In the genomic region with DNA sequence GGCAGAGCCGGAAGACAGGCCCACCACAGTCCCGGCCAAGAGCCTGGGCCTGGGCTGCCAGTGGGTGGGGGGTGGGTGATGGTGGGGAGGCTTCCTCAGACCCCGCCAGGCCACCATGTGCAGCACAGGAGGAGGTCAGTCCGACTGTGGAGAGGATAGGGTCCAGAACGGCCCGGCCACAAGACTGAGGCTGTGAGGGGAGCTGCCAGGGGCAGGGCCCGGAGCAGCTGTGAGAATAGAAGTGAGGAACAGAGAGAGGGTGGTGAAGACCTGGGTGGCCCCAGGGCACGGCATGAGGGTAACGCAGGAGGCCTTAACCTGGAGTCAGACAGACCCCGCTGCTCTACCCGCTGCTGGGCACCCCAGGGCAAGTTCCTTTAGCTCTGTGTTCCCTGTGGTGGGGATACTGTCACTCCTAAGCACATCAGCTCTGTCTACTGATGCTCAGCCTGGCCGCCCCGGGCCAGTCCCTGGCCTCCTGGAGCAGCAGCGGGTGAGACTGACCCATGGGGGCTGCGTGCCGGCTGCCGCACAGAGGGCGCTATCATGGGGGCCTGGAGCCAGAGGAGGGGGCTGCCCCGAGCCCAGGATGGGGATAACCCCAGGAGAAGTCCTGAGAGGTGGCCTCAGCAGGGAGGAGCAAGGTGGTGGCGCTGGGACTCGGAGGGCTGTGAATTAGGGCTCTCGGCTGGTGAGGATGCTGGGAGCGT, we compare ENCODE assay signal across 1 cellular context.
TF ChIP-seq lines count a peak whose summit lies in the region.

No MANE protein-coding gene starts in this region.

TF ChIP-seq in liver, 16 proteins besides CTCF, POLR2A, EP300 and RAD21 (continued from another document):
- TF ChIP-seq, protein P1, sequence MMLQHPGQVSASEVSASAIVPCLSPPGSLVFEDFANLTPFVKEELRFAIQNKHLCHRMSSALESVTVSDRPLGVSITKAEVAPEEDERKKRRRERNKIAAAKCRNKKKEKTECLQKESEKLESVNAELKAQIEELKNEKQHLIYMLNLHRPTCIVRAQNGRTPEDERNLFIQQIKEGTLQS (IDR thresholded peaks at IDR 0.05) = no peak
- TF ChIP-seq JUND (IDR thresholded peaks at IDR 0.05) = no peak
- TF ChIP-seq EGR1 (IDR thresholded peaks at IDR 0.05; ENCODE audit: low read depth in 2 of 2) = no peak
- TF ChIP-seq, protein P2, sequence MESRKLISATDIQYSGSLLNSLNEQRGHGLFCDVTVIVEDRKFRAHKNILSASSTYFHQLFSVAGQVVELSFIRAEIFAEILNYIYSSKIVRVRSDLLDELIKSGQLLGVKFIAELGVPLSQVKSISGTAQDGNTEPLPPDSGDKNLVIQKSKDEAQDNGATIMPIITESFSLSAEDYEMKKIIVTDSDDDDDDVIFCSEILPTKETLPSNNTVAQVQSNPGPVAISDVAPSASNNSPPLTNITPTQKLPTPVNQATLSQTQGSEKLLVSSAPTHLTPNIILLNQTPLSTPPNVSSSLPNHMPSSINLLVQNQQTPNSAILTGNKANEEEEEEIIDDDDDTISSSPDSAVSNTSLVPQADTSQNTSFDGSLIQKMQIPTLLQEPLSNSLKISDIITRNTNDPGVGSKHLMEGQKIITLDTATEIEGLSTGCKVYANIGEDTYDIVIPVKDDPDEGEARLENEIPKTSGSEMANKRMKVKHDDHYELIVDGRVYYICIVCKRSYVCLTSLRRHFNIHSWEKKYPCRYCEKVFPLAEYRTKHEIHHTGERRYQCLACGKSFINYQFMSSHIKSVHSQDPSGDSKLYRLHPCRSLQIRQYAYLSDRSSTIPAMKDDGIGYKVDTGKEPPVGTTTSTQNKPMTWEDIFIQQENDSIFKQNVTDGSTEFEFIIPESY (IDR thresholded peaks at IDR 0.05) = no peak
- TF ChIP-seq, protein P3, sequence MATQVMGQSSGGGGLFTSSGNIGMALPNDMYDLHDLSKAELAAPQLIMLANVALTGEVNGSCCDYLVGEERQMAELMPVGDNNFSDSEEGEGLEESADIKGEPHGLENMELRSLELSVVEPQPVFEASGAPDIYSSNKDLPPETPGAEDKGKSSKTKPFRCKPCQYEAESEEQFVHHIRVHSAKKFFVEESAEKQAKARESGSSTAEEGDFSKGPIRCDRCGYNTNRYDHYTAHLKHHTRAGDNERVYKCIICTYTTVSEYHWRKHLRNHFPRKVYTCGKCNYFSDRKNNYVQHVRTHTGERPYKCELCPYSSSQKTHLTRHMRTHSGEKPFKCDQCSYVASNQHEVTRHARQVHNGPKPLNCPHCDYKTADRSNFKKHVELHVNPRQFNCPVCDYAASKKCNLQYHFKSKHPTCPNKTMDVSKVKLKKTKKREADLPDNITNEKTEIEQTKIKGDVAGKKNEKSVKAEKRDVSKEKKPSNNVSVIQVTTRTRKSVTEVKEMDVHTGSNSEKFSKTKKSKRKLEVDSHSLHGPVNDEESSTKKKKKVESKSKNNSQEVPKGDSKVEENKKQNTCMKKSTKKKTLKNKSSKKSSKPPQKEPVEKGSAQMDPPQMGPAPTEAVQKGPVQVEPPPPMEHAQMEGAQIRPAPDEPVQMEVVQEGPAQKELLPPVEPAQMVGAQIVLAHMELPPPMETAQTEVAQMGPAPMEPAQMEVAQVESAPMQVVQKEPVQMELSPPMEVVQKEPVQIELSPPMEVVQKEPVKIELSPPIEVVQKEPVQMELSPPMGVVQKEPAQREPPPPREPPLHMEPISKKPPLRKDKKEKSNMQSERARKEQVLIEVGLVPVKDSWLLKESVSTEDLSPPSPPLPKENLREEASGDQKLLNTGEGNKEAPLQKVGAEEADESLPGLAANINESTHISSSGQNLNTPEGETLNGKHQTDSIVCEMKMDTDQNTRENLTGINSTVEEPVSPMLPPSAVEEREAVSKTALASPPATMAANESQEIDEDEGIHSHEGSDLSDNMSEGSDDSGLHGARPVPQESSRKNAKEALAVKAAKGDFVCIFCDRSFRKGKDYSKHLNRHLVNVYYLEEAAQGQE (IDR thresholded peaks at IDR 0.05) = no peak
- TF ChIP-seq SP1 (IDR thresholded peaks at IDR 0.05) = no peak
- no peak for TF ChIP-seq YY1 (IDR thresholded peaks at IDR 0.05)
